Comparison of ENCODE assay signal across 10 cellular contexts in the genomic region with DNA sequence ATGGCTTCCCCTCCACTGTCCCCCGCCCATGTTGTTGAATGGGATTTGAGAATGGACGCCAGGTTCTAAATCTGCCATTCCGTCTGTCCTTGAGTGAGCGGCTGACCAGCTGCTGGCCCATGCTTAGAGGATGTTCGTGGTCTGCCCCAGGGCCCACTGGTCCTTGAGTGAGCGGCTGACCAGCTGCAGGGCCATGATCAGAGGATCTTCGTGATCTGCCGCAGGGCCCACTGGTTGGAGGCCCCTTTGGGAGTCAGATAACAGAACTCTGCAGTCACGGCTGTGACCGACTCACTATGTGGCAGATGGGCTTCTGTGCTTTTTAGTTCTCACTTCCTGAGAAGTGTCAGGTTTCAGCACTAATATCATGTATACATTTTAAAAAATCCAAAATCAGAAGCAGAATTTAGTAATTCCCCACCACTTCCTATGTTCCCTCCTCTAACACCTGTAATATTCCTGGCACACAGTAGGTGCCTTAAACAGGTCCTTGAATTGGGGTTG. TPM values are rescaled to one million over a fixed set of nuclear protein-coding genes. Genes with fewer than 3 reads are reported as not detected.
DNase-seq lines count a peak whose midpoint lies in the region; ATAC-seq, FAIRE-seq and TF ChIP-seq lines count a peak whose summit lies in the region.
"Had no signal": no experiment of that assay in that cellular context is flagged by ENCODE, and none has a peak within 500 bp of the region (broad histone marks: within the 10 kb centered on the region; RNA-seq: fewer than 3 reads in every experiment).

No MANE protein-coding gene starts in this region.

- no TSS peak for BruUV-seq in HepG2 (replicated peaks; lab: Mats Ljungman, UMichigan)

- peaks cover 4% of the 10 kb centered on the region for H3K79me1 ChIP-seq in neuronal stem cell (ENCODE audit: low read depth, low read length)

- H3K9me3 Mint-ChIP-seq in activated B cell treated with CpG ODN at 0.5 μM for 24 hours: no peaks in the 10 kb centered on the region
- no peaks in the 10 kb centered on the region for H3K9me3 Mint-ChIP-seq in type B pancreatic cell
- H3K9me3 Mint-ChIP-seq: activated naive CD8-positive, alpha-beta T cell treated with anti-CD3 and anti-CD28 coated beads, Interleukin-2, amount 50 U/mL, for 24 hours had no signal

- H4K8ac ChIP-seq in neuronal stem cell (ENCODE audit: low read depth, low read length): no peak overlapping the region

- no peak overlapping the region for H3K14ac ChIP-seq in neuronal stem cell (ENCODE audit: low read length)

- intact Hi-C loops in HepG2 (cut with micrococcal nuclease; ENCODE audit: unreplicated experiment) (no loop called here), right lobe of liver (cut with DNase I) (no loop called here), activated B cell treated with CpG ODN at 0.5 μM for 24 hours (cut with micrococcal nuclease) (no loop called here), left ventricle myocardium inferior (cut with micrococcal nuclease) (no loop called here)

- POLR2A ChIA-PET in HepG2 (lab: Yijun Ruan, JAX) (no interaction called here), activated B cell treated with CpG ODN at 0.5 μM for 24 hours (lab: Charles Lee) (interaction anchor here (0.6 kb wide), 1 partner anchor 87 kb away, joined by 6 read pairs; no protein-coding TSS in a partner anchor)

- no peak overlapping the region for H3K27ac ChIP-seq in HepG2 (ENCODE audit: extremely low read length, insufficient read depth, low read length)
- peak overlapping the region in 1 of 3 donors; percentile 18 for H3K27ac ChIP-seq in right lobe of liver
- peak overlapping the region; percentile 86 for H3K27ac ChIP-seq in left ventricle myocardium inferior (replicated peaks)
- H3K27ac ChIP-seq in neuronal stem cell (replicated peaks; ENCODE audit: low read length): no peak overlapping the region

- no peaks in the 10 kb centered on the region; a peak in 1 of 5 replicates for H3K36me3 ChIP-seq in HepG2 (replicated peaks in 1 of 2; ENCODE audit: control insufficient read depth in 1 of 2, insufficient read depth in 2 of 2, low read length in 2 of 2)
- H3K36me3 ChIP-seq in right lobe of liver: no peaks in the 10 kb centered on the region
- H3K36me3 ChIP-seq in left ventricle myocardium inferior: no peaks in the 10 kb centered on the region
- peaks cover 3 to 4% of the 10 kb centered on the region in 2 donors for H3K36me3 ChIP-seq in neuronal stem cell (replicated peaks in 1 of 2; ENCODE audit: control insufficient read depth in 2 of 2, insufficient read depth in 2 of 2, low read length in 2 of 2)

- H3K27me3 ChIP-seq in HepG2 (ENCODE audit: control insufficient read depth in 1 of 2, insufficient read depth in 2 of 2, low read length in 2 of 2) (no peaks in the 10 kb centered on the region), right lobe of liver (no peaks in the 10 kb centered on the region), left ventricle myocardium inferior (ENCODE audit: low read depth) (no peaks in the 10 kb centered on the region), neuronal stem cell (ENCODE audit: control insufficient read depth in 3 of 3, insufficient read depth in 3 of 3, low read depth in 1 of 3, low read length in 3 of 3) (no peaks in the 10 kb centered on the region)

- H3K4me2 ChIP-seq in HepG2 (ENCODE audit: low read depth, low read length) (no peak overlapping the region), neuronal stem cell (ENCODE audit: insufficient read depth, low read length, poor library complexity, severe bottlenecking) (no peak overlapping the region)

- H2AFZ ChIP-seq in HepG2 (ENCODE audit: low read length) (no peak overlapping the region), neuronal stem cell (ENCODE audit: low read length) (no peak overlapping the region)

- TF ChIP-seq CTCF in HepG2 (CRISPR knock-in tag; IDR thresholded peaks at IDR 0.05) (no peak), right lobe of liver (IDR thresholded peaks at IDR 0.05) (no peak), activated B cell treated with CpG ODN at 0.5 μM for 24 hours (IDR thresholded peaks at IDR 0.05) (no peak), left ventricle myocardium inferior (IDR thresholded peaks at IDR 0.05; ENCODE audit: borderline replicate concordance) (no peak), type B pancreatic cell (conservative IDR thresholded peaks at IDR 0.05) (no peak)

- TF ChIP-seq EP300 in HepG2 (IDR thresholded peaks at IDR 0.05; ENCODE audit: low read depth in 2 of 2, low read length in 2 of 2) (no peak), HepG2 (CRISPR knock-in tag; IDR thresholded peaks at IDR 0.05; ENCODE audit: borderline replicate concordance) (no peak)

- H3K79me2 ChIP-seq in HepG2 (ENCODE audit: insufficient read depth, low read length): peaks cover 84% of the 10 kb centered on the region

- H3K23ac ChIP-seq in neuronal stem cell (ENCODE audit: low read depth, low read length, poor library complexity): no peak overlapping the region

- in situ Hi-C loops in HepG2 (cut with HindIII; ENCODE audit: extremely low pct_ligation_motif_present, low pct_unique_long_range_greater_than_20kb): no loop called here

- 100% methylated on average over 9 of the region's 10 CpGs for WGBS in HepG2 (ENCODE audit: low lambda C conversion rate)
- 85% methylated on average over 4 of the region's 10 CpGs for WGBS in right lobe of liver (ENCODE audit: insufficient coverage, low coverage, low lambda C conversion rate, missing lambda C conversion rate)
- WGBS in neuronal stem cell (ENCODE audit: extremely low coverage in 2 of 2, insufficient read length in 2 of 2, insufficient replicate concordance in 1 of 2), 2 donors: no CpG with 5 or more reads among the region's 10 CpGs

- H3K36me3 Mint-ChIP-seq in activated B cell treated with CpG ODN at 0.5 μM for 24 hours (ENCODE audit: low read depth) (peaks cover 61% of the 10 kb centered on the region), type B pancreatic cell (peaks cover 9% of the 10 kb centered on the region)

- H3K4me3 ChIP-seq in HepG2 (replicated peaks in 1 of 3; ENCODE audit: insufficient read depth in 1 of 3, low read depth in 2 of 3, low read length in 3 of 3) (no peak overlapping the region), right lobe of liver (no peak overlapping the region), left ventricle myocardium inferior (no peak overlapping the region), neuronal stem cell (ENCODE audit: low read length in 2 of 2) (no peak overlapping the region)

- H3K4ac ChIP-seq in neuronal stem cell (ENCODE audit: low read length): no peak overlapping the region

- H3K27me3 Mint-ChIP-seq in activated B cell treated with CpG ODN at 0.5 μM for 24 hours (no peaks in the 10 kb centered on the region), type B pancreatic cell (no peaks in the 10 kb centered on the region)
- H3K27me3 Mint-ChIP-seq: activated naive CD8-positive, alpha-beta T cell treated with anti-CD3 and anti-CD28 coated beads, Interleukin-2, amount 50 U/mL, for 24 hours had no signal

- no peak overlapping the region for H2BK5ac ChIP-seq in neuronal stem cell (ENCODE audit: low read length)

- no peak overlapping the region for H2AK5ac ChIP-seq in neuronal stem cell (ENCODE audit: low read depth, low read length)

- H3K9ac ChIP-seq in HepG2 (ENCODE audit: insufficient read depth, low read depth, low read length): no peak overlapping the region
- H3K9ac ChIP-seq in neuronal stem cell (ENCODE audit: low read depth, low read length, poor library complexity): no peak overlapping the region

- no peaks in the 10 kb centered on the region for H3K9me3 ChIP-seq in HepG2 (ENCODE audit: low read length)
- H3K9me3 ChIP-seq in right lobe of liver: no peaks in the 10 kb centered on the region
- no peaks in the 10 kb centered on the region for H3K9me3 ChIP-seq in left ventricle myocardium inferior (replicated peaks)
- no peaks in the 10 kb centered on the region for H3K9me3 ChIP-seq in neuronal stem cell (replicated peaks in 1 of 2; ENCODE audit: control insufficient read depth in 2 of 2, insufficient read depth in 1 of 2, low read depth in 1 of 2, low read length in 2 of 2)

- H4K91ac ChIP-seq in neuronal stem cell (ENCODE audit: low read depth, low read length, poor library complexity): no peak overlapping the region

- peaks cover 75% of the 10 kb centered on the region for H3K4me1 ChIP-seq in HepG2 (ENCODE audit: insufficient read depth, low read length)
- H3K4me1 ChIP-seq in right lobe of liver: peaks cover 0 to 35% (median 20%) of the 10 kb centered on the region in 4 donors
- peaks cover 81% of the 10 kb centered on the region for H3K4me1 ChIP-seq in left ventricle myocardium inferior
- peaks cover 3 to 16% of the 10 kb centered on the region in 2 donors for H3K4me1 ChIP-seq in neuronal stem cell (ENCODE audit: control insufficient read depth in 2 of 2, insufficient read depth in 1 of 2, low read depth in 1 of 2, low read length in 2 of 2)

- H3K4me3 Mint-ChIP-seq in activated B cell treated with CpG ODN at 0.5 μM for 24 hours (peak overlapping the region; percentile 50), type B pancreatic cell (no peak overlapping the region)
- H3K4me3 Mint-ChIP-seq: activated naive CD8-positive, alpha-beta T cell treated with anti-CD3 and anti-CD28 coated beads, Interleukin-2, amount 50 U/mL, for 24 hours had no signal

- no peak for TF ChIP-seq RAD21 in HepG2 (CRISPR knock-in tag; IDR thresholded peaks at IDR 0.05)

- no peak overlapping the region for H3K18ac ChIP-seq in neuronal stem cell (ENCODE audit: low read length)

- TF ChIP-seq POLR2A in HepG2 (IDR thresholded peaks at IDR 0.05; ENCODE audit: insufficient read depth in 1 of 2, low read depth in 2 of 2, low read length in 2 of 2) (no peak), right lobe of liver (IDR thresholded peaks at IDR 0.05) (no peak)

- H4K20me1 ChIP-seq in HepG2 (ENCODE audit: insufficient read depth, low read length): no peaks in the 10 kb centered on the region

- peaks cover 84% of the 10 kb centered on the region for H3K4me1 Mint-ChIP-seq in activated B cell treated with CpG ODN at 0.5 μM for 24 hours
- H3K4me1 Mint-ChIP-seq in type B pancreatic cell (ENCODE audit: unreplicated experiment): peaks cover 50% of the 10 kb centered on the region

- no peak overlapping the region for H2BK120ac ChIP-seq in neuronal stem cell (ENCODE audit: low read depth, low read length)

- peak overlapping the region; percentile 87 for H3K27ac Mint-ChIP-seq in activated B cell treated with CpG ODN at 0.5 μM for 24 hours
- H3K27ac Mint-ChIP-seq in type B pancreatic cell: peak overlapping the region; percentile 19
- H3K27ac Mint-ChIP-seq: activated naive CD8-positive, alpha-beta T cell treated with anti-CD3 and anti-CD28 coated beads, Interleukin-2, amount 50 U/mL, for 24 hours had no signal

- H2BK12ac ChIP-seq in neuronal stem cell (ENCODE audit: low read length): no peak overlapping the region

- FAIRE-seq in HepG2 (lab: Jason Lieb, UNC): no peak

- CTCF ChIA-PET in HepG2 (lab: Yijun Ruan, JAX; ENCODE audit: low intra/inter-chr PET ratio, low total read pairs) (no interaction called here), activated B cell treated with CpG ODN at 0.5 μM for 24 hours (lab: Charles Lee) (no interaction called here)

- H2BK15ac ChIP-seq in neuronal stem cell (ENCODE audit: low read length): no peak overlapping the region

- DNase-seq in HepG2 (ENCODE audit: low spot score) (no peak), right lobe of liver (no peak), activated B cell treated with CpG ODN at 0.5 μM for 24 hours (no peak), left ventricle myocardium inferior (no peak), type B pancreatic cell (ENCODE audit: extremely low spot score, unreplicated experiment) (no peak), H4 (ENCODE audit: low spot score) (no peak), neuronal stem cell (ENCODE audit: low spot score) (no peak), T-helper 2 cell (no peak)
- DNase-seq: activated naive CD8-positive, alpha-beta T cell treated with anti-CD3 and anti-CD28 coated beads, Interleukin-2, amount 50 U/mL, for 24 hours; NCI-H146 had no signal

- no peak for ATAC-seq in HepG2
- no peak for ATAC-seq in right lobe of liver
- ATAC-seq in activated B cell treated with CpG ODN at 0.5 μM for 24 hours (ENCODE audit: low read depth): peak; percentile 65
- ATAC-seq: activated naive CD8-positive, alpha-beta T cell treated with anti-CD3 and anti-CD28 coated beads, Interleukin-2, amount 50 U/mL, for 24 hours had no signal

RNA-seq across cellular contexts. Expression of a gene that starts 54.1 kb away (rescaled TPM):
- 9.5 and 12.5 TPM in 2 replicates for total RNA-seq in HepG2 (2016; rRNA removed; fragmentation: Illumina TruSeq; extraction: Trizol)
- total RNA-seq in HepG2 (2016; cell fraction: cytosol; rRNA removed; fragmentation: Illumina TruSeq; extraction: Trizol; ENCODE audit: low read depth): 2.6 and 2.9 TPM in 2 replicates
- 8.6 and 11.9 TPM in 2 replicates for total RNA-seq in HepG2 (2016; cell fraction: insoluble cytoplasmic fraction; rRNA removed; fragmentation: Illumina TruSeq; extraction: Trizol)
- 4.2 and 6.1 TPM in 2 replicates for total RNA-seq in HepG2 (2016; cell fraction: membrane; rRNA removed; fragmentation: Illumina TruSeq; extraction: Trizol)
- total RNA-seq in HepG2 (2016; cell fraction: nucleus; rRNA removed; fragmentation: Illumina TruSeq; extraction: Trizol): 31.3 and 35.0 TPM in 2 replicates
- polyA plus RNA-seq in HepG2 (2011; rRNA removed): 5.3 and 5.6 TPM in 2 replicates
- polyA plus RNA-seq in HepG2 (2011; cell fraction: cytosol; rRNA removed): 2.5 and 3.1 TPM in 2 replicates
- polyA plus RNA-seq in HepG2 (2011; cell fraction: nucleus; rRNA removed): 32.9 and 43.0 TPM in 2 replicates
- 9.2 and 10.8 TPM in 2 replicates for polyA plus RNA-seq in HepG2 (2012)
- polyA plus RNA-seq in HepG2 (2016; cell fraction: cytosol; fragmentation: Illumina TruSeq; extraction: Trizol; ENCODE audit: low read depth): 0.59 and 1.1 TPM in 2 replicates
- polyA plus RNA-seq in HepG2 (2016; cell fraction: insoluble cytoplasmic fraction; fragmentation: Illumina TruSeq; extraction: Trizol; ENCODE audit: low read depth): 3.5 and 3.6 TPM in 2 replicates
- 0.53 and 1.1 TPM in 2 replicates for polyA plus RNA-seq in HepG2 (2016; cell fraction: membrane; fragmentation: Illumina TruSeq; extraction: Trizol; ENCODE audit: low read depth)
- 34.4 and 36.4 TPM in 2 replicates for polyA plus RNA-seq in HepG2 (2016; cell fraction: nucleus; fragmentation: Illumina TruSeq; extraction: Trizol; ENCODE audit: insufficient read depth, low read depth)
- 12.7 and 28.5 TPM in 2 replicates for polyA minus RNA-seq in HepG2 (2011; rRNA and poly(A)+ RNA removed; ENCODE audit: low replicate concordance)
- polyA minus RNA-seq in HepG2 (2011; cell fraction: cytosol; rRNA and poly(A)+ RNA removed): 3.7 and 4.4 TPM in 2 replicates
- polyA minus RNA-seq in HepG2 (2011; cell fraction: nucleus; rRNA and poly(A)+ RNA removed): 28.5 and 33.0 TPM in 2 replicates
- total RNA-seq in right lobe of liver: 10 to 100 TPM; 31.5 to 61.8 (median 48.2) TPM
- total RNA-seq in activated B cell treated with CpG ODN at 0.5 μM for 24 hours: 232 and 257 TPM in 2 replicates
- 92.5 TPM for total RNA-seq in left ventricle myocardium inferior
- total RNA-seq in type B pancreatic cell (ENCODE audit: low replicate concordance): 36.4 and 56.4 TPM in 2 replicates
- 7.0 and 17.3 TPM in 2 replicates for total RNA-seq in H4 (2014; rRNA removed; shearing (Covaris generic))
- 9.6 TPM for polyA plus RNA-seq in neuronal stem cell (2013, experiment 1 of 2)
- polyA plus RNA-seq in neuronal stem cell (2013, experiment 2 of 2): 9.0 TPM
